In the genomic region with DNA sequence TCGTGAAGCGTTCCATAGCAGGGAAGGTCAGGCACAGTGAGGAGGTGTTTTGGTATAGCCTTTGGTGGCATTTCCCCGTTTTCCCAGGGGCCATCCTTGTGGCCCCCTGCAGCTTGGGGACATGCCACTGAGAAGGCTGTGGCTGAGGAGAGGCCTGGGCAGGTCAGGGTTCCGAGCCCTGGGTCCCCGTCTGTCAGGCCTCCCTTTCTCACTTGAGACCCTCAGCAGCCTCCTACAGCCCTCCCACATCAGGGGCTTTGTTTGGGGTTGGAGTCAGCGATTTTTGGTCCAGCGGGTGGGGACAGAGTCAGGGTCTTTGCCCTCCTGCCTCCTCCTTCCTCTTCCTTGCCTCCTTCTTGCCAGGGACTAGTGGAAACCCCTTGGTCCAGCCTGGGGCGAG, we compare ENCODE assay signal across 12 cellular contexts. TPM values are rescaled to one million over a fixed set of nuclear protein-coding genes. Genes with fewer than 3 reads are reported as not detected.
DNase-seq lines count a peak whose midpoint lies in the region; ATAC-seq and TF ChIP-seq lines count a peak whose summit lies in the region.
"Had no signal": no experiment of that assay in that cellular context is flagged by ENCODE, and none has a peak within 500 bp of the region (broad histone marks: within the 10 kb centered on the region; RNA-seq: fewer than 3 reads in every experiment).

No MANE protein-coding gene starts in this region.

- peak overlapping the region; percentile 78 for H3K27ac ChIP-seq in CD8-positive, alpha-beta T cell (ENCODE audit: low read depth, low read length)
- peak overlapping the region; percentile 17; the same call in 1 of the 2 replicates for H3K27ac ChIP-seq in RWPE1
- H3K27ac ChIP-seq in endodermal cell (ENCODE audit: low read depth, low read length), result no peak overlapping the region
- H3K27ac ChIP-seq in gastrocnemius medialis, result peak overlapping the region; percentile 86 to 92 (median 88)
- H3K27ac ChIP-seq in tibial nerve, result peak overlapping the region in 2 of 4 donors; percentile 80 to 91

- peaks cover 74% of the 10 kb centered on the region for H3K4me1 ChIP-seq in CD8-positive, alpha-beta T cell (ENCODE audit: insufficient read depth, low read length)
- H3K4me1 ChIP-seq in endodermal cell (ENCODE audit: control insufficient read depth, insufficient read depth, low read length) (no peaks in the 10 kb centered on the region), gastrocnemius medialis (peaks cover 44 to 55% of the 10 kb centered on the region in 2 donors), tibial nerve (peaks cover 0 to 80% (median 31%) of the 10 kb centered on the region in 4 donors)

- no peak for ATAC-seq in CD8-positive, alpha-beta T cell
- no peak for ATAC-seq in gastrocnemius medialis

- WGBS in endodermal cell (ENCODE audit: insufficient coverage in 1 of 2, insufficient read length in 1 of 2), 2 experiments, result 84 to 94% methylated on average over 6 to 8 of the region's 8 CpGs
- 79 to 80% methylated on average over 8 of the region's 8 CpGs for WGBS in tibial nerve, 2 donors

- TF ChIP-seq POLR2A in gastrocnemius medialis (IDR thresholded peaks at IDR 0.05), result no peak
- no peak for TF ChIP-seq POLR2A in tibial nerve (IDR thresholded peaks at IDR 0.05)

- no peak for TF ChIP-seq CTCF in CD8-positive, alpha-beta T cell (IDR thresholded peaks at IDR 0.05)
- no peak for TF ChIP-seq CTCF in RWPE1 (conservative IDR thresholded peaks at IDR 0.05; ENCODE audit: low read depth)
- no peak for TF ChIP-seq CTCF in endodermal cell (conservative IDR thresholded peaks at IDR 0.05)
- TF ChIP-seq CTCF in gastrocnemius medialis (IDR thresholded peaks at IDR 0.05 in 4 of 5, conservative IDR thresholded peaks at IDR 0.05 in 1 of 5), result no peak
- no peak for TF ChIP-seq CTCF in tibial nerve (IDR thresholded peaks at IDR 0.05)

- in situ Hi-C loops in gastrocnemius medialis (cut with MboI; ENCODE audit: low sequenced_read_pairs in 4 of 4), result no loop called here

- DNase-seq in CD8-positive, alpha-beta T cell, result no peak
- DNase-seq in RWPE1 (ENCODE audit: low spot score) (no peak), endodermal cell (no peak), gastrocnemius medialis (no peak), cortex of kidney (lab: John Stamatoyannopoulos, UW) (no peak), AML-193 (lab: John Stamatoyannopoulos, UW) (no peak), tibial nerve (ENCODE audit: low spot score in 2 of 2) (no peak)
- no peak for DNase-seq in stimulated activated CD4-positive, alpha-beta T cell treated with anti-CD3 and anti-CD28 coated beads, Interleukin-1b, Interleukin-23, amount 100 ng/mL, for 48 hours
- DNase-seq: hypothalamus, NCI-H146, NCI-H526 treated with DMSO at 0.1 percent for 48 hours, SHP77 had no signal

- no peak for TF ChIP-seq EP300 in tibial nerve (IDR thresholded peaks at IDR 0.05)

- intact Hi-C loops in CD8-positive, alpha-beta T cell (cut with DNase I, micrococcal nuclease), result loop anchor here (1.0 to 5.0 kb wide), 4 partner anchors 22 to 63 kb away; a partner anchor contains a TSS
- intact Hi-C loops in gastrocnemius medialis (cut with DNase I; ENCODE audit: low total_unique reads), result loop anchor here (2.0 to 5.0 kb wide), 4 partner anchors 15 to 132 kb away; no protein-coding TSS in a partner anchor

- no peaks in the 10 kb centered on the region for H3K9me3 ChIP-seq in CD8-positive, alpha-beta T cell (ENCODE audit: low read length)
- no peaks in the 10 kb centered on the region for H3K9me3 ChIP-seq in endodermal cell (ENCODE audit: control insufficient read depth, low read length)
- H3K9me3 ChIP-seq in gastrocnemius medialis, result no peaks in the 10 kb centered on the region
- no peaks in the 10 kb centered on the region for H3K9me3 ChIP-seq in tibial nerve

- H3K36me3 ChIP-seq in CD8-positive, alpha-beta T cell (ENCODE audit: insufficient read depth, low read length), result peaks cover 34% of the 10 kb centered on the region
- H3K36me3 ChIP-seq in endodermal cell (ENCODE audit: control insufficient read depth, insufficient read depth, low read length), result no peaks in the 10 kb centered on the region
- no peaks in the 10 kb centered on the region for H3K36me3 ChIP-seq in gastrocnemius medialis
- peaks cover 0 to 18% (median 0%) of the 10 kb centered on the region in 3 donors for H3K36me3 ChIP-seq in tibial nerve

- CTCF ChIA-PET in CD8-positive, alpha-beta T cell (lab: Charles Lee), result interaction anchor here (0.8 to 8.6 kb wide), 11 partner anchors 10 to 245 kb away, joined by 3 to 106 read pairs (median 8); a partner anchor contains a TSS
- CTCF ChIA-PET in RWPE1 (lab: Yijun Ruan, JAX), result interaction anchor here (1.9 kb wide), 1 partner anchor 18 kb away, joined by 4 read pairs; no protein-coding TSS in a partner anchor

- no peaks in the 10 kb centered on the region for H3K27me3 Mint-ChIP-seq in CD8-positive, alpha-beta T cell (ENCODE audit: low read depth)
- no peaks in the 10 kb centered on the region for H3K27me3 Mint-ChIP-seq in endodermal cell (ENCODE audit: insufficient read depth)

- no peak overlapping the region for H3K9ac ChIP-seq in endodermal cell (ENCODE audit: extremely low read depth, low read length, poor library complexity, severe bottlenecking)

- POLR2A ChIA-PET in CD8-positive, alpha-beta T cell (lab: Charles Lee), result interaction anchor here (0.8 to 7.7 kb wide), 13 partner anchors 8 to 254 kb away, joined by 3 to 121 read pairs (median 4); a partner anchor contains a TSS
- POLR2A ChIA-PET in RWPE1 (lab: Yijun Ruan, JAX; ENCODE audit: low non-redundant PET), result no interaction called here

- no peaks in the 10 kb centered on the region for H3K27me3 ChIP-seq in CD8-positive, alpha-beta T cell (ENCODE audit: insufficient read depth, low read length)
- H3K27me3 ChIP-seq in endodermal cell (ENCODE audit: control insufficient read depth, insufficient read depth, low read length, poor library complexity, severe bottlenecking) (no peaks in the 10 kb centered on the region), gastrocnemius medialis (no peaks in the 10 kb centered on the region), tibial nerve (no peaks in the 10 kb centered on the region)

- peak overlapping the region; percentile 96 for H3K27ac Mint-ChIP-seq in CD8-positive, alpha-beta T cell
- peak overlapping the region; percentile 44 for H3K27ac Mint-ChIP-seq in endodermal cell

- H3K36me3 Mint-ChIP-seq in CD8-positive, alpha-beta T cell, result peaks cover 72% of the 10 kb centered on the region
- H3K36me3 Mint-ChIP-seq in endodermal cell (ENCODE audit: low read depth), result no peaks in the 10 kb centered on the region

- no peaks in the 10 kb centered on the region for H3K9me3 Mint-ChIP-seq in CD8-positive, alpha-beta T cell
- no peaks in the 10 kb centered on the region for H3K9me3 Mint-ChIP-seq in endodermal cell

- peaks cover 87% of the 10 kb centered on the region for H3K4me1 Mint-ChIP-seq in CD8-positive, alpha-beta T cell (ENCODE audit: low read depth)
- peaks cover 13% of the 10 kb centered on the region for H3K4me1 Mint-ChIP-seq in endodermal cell

- peak overlapping the region; percentile 95 for H3K4me3 Mint-ChIP-seq in CD8-positive, alpha-beta T cell
- no peak overlapping the region for H3K4me3 Mint-ChIP-seq in endodermal cell

- H3K4me3 ChIP-seq in CD8-positive, alpha-beta T cell (ENCODE audit: low read depth, low read length), result peak overlapping the region; percentile 85
- H3K4me3 ChIP-seq in endodermal cell (ENCODE audit: low read length) (no peak overlapping the region), gastrocnemius medialis (no peak overlapping the region), tibial nerve (no peak overlapping the region)

RNA-seq across cellular contexts. Expression of a gene that starts 22.2 kb away (rescaled TPM):
- 10 to 100 TPM; 46.1 to 49.5 TPM for total RNA-seq in CD8-positive, alpha-beta T cell
- total RNA-seq in endodermal cell, result 10 to 100 TPM; 13.9 to 14.5 TPM
- 9.4 TPM for polyA plus RNA-seq in endodermal cell (2013, experiment 1 of 2)
- polyA plus RNA-seq in endodermal cell (2013, experiment 2 of 2), result 8.9 TPM
- 10 to 100 TPM in 3 of 4 donors, 1 to 10 TPM in 1; 10.0 to 17.9 (median 14.2) TPM for total RNA-seq in gastrocnemius medialis
- 10 to 100 TPM; 10.9 to 28.5 (median 14.7) TPM for total RNA-seq in tibial nerve

RNA-seq across cellular contexts. Expression of a gene that starts 51.0 kb away (rescaled TPM):
- 10 to 100 TPM; 24.6 to 25.7 TPM for total RNA-seq in CD8-positive, alpha-beta T cell
- total RNA-seq in endodermal cell, result 1 to 10 TPM; 2.2 to 4.3 TPM
- polyA plus RNA-seq in endodermal cell (2013, experiment 1 of 2), result 8.0 TPM
- polyA plus RNA-seq in endodermal cell (2013, experiment 2 of 2), result 6.9 TPM
- total RNA-seq in gastrocnemius medialis, result 1 to 10 TPM; 2.0 to 4.4 (median 2.5) TPM
- total RNA-seq in tibial nerve, result 10 to 100 TPM; 14.6 to 25.1 (median 17.5) TPM
